ENCODE assay signal across 1 cellular context in the genomic region with DNA sequence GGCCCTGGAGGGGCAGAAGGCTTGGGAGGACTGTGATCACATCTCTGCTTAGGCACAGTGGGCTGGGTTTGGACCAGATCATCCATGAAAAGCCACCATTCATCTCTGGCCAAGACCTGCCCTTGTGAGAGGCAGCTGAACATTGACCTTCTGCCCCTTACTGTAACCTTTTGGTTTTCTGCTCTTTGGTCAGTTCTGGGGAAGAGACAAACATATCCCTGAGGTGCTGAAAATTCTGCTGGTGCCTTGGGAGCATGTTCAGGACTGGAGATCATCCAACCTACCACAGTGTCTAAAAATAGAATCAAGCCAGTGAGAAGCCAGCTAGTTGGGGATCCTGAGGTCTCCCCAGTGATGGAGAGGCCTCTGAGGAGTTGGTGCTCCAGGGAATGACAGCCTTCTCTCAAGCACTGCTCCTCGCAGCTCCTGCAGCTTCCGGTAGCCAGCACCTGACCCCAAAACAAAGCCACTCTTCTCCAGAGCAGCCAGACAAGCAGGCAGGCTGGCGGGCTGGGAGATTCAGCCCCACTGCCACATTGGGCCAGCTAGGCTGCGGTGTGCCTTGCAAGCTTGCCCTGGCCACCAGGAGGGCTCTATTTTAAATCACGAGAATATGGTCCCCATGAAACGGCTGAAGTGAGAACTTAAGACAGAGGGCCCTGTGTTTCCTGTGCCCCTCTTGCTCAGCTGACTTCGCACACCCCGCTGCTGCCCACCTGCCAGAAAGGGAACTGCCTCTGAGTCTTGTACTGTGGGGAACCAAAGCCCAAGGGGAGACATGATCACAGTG.
TF ChIP-seq lines count a peak whose summit lies in the region.

No MANE protein-coding gene starts in this region.

TF ChIP-seq in HepG2, 621 proteins besides CTCF, POLR2A, EP300 and RAD21 (continued from another document):
- TF ChIP-seq, protein P1, sequence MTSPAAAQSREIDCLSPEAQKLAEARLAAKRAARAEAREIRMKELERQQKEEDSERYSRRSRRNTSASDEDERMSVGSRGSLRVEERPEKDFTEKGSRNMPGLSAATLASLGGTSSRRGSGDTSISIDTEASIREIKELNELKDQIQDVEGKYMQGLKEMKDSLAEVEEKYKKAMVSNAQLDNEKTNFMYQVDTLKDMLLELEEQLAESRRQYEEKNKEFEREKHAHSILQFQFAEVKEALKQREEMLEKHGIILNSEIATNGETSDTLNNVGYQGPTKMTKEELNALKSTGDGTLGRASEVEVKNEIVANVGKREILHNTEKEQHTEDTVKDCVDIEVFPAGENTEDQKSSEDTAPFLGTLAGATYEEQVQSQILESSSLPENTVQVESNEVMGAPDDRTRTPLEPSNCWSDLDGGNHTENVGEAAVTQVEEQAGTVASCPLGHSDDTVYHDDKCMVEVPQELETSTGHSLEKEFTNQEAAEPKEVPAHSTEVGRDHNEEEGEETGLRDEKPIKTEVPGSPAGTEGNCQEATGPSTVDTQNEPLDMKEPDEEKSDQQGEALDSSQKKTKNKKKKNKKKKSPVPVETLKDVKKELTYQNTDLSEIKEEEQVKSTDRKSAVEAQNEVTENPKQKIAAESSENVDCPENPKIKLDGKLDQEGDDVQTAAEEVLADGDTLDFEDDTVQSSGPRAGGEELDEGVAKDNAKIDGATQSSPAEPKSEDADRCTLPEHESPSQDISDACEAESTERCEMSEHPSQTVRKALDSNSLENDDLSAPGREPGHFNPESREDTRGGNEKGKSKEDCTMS (CRISPR knock-in tag; conservative IDR thresholded peaks at IDR 0.05): no peak
- TF ChIP-seq, protein P2, sequence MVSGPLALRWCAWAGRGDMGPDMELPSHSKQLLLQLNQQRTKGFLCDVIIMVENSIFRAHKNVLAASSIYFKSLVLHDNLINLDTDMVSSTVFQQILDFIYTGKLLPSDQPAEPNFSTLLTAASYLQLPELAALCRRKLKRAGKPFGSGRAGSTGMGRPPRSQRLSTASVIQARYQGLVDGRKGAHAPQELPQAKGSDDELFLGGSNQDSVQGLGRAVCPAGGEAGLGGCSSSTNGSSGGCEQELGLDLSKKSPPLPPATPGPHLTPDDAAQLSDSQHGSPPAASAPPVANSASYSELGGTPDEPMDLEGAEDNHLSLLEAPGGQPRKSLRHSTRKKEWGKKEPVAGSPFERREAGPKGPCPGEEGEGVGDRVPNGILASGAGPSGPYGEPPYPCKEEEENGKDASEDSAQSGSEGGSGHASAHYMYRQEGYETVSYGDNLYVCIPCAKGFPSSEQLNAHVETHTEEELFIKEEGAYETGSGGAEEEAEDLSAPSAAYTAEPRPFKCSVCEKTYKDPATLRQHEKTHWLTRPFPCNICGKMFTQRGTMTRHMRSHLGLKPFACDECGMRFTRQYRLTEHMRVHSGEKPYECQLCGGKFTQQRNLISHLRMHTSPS (CRISPR knock-in tag; IDR thresholded peaks at IDR 0.05; ENCODE audit: low read depth): no peak
- TF ChIP-seq SP2 (CRISPR knock-in tag; IDR thresholded peaks at IDR 0.05) (no peak), CREB1 (IDR thresholded peaks at IDR 0.05) (no peak), CREB1 (CRISPR knock-in tag; IDR thresholded peaks at IDR 0.05) (no peak), IRF2 (CRISPR knock-in tag; IDR thresholded peaks at IDR 0.05) (no peak), ZNF121 (CRISPR knock-in tag; IDR thresholded peaks at IDR 0.05) (no peak), MEF2D (CRISPR knock-in tag; IDR thresholded peaks at IDR 0.05) (peak; percentile 86), ZC3H4 (CRISPR knock-in tag; IDR thresholded peaks at IDR 0.05; ENCODE audit: borderline replicate concordance) (no peak), FOXK1 (CRISPR knock-in tag; IDR thresholded peaks at IDR 0.05; ENCODE audit: borderline replicate concordance, low read depth) (no peak), HMG20B (CRISPR knock-in tag; conservative IDR thresholded peaks at IDR 0.05) (no peak), ZFP36 (IDR thresholded peaks at IDR 0.05; ENCODE audit: borderline replicate concordance, low read depth, low read length, partially characterized antibody) (no peak), MAFG (CRISPR knock-in tag; IDR thresholded peaks at IDR 0.05) (no peak), KMT2A (CRISPR knock-in tag; IDR thresholded peaks at IDR 0.05) (peak; percentile 47; the same call in 1 of the 2 replicates), RARA (CRISPR knock-in tag; IDR thresholded peaks at IDR 0.05) (peak; percentile 76), ZNF34 (CRISPR knock-in tag; IDR thresholded peaks at IDR 0.05; ENCODE audit: borderline replicate concordance) (no peak)
- TF ChIP-seq, protein P3, sequence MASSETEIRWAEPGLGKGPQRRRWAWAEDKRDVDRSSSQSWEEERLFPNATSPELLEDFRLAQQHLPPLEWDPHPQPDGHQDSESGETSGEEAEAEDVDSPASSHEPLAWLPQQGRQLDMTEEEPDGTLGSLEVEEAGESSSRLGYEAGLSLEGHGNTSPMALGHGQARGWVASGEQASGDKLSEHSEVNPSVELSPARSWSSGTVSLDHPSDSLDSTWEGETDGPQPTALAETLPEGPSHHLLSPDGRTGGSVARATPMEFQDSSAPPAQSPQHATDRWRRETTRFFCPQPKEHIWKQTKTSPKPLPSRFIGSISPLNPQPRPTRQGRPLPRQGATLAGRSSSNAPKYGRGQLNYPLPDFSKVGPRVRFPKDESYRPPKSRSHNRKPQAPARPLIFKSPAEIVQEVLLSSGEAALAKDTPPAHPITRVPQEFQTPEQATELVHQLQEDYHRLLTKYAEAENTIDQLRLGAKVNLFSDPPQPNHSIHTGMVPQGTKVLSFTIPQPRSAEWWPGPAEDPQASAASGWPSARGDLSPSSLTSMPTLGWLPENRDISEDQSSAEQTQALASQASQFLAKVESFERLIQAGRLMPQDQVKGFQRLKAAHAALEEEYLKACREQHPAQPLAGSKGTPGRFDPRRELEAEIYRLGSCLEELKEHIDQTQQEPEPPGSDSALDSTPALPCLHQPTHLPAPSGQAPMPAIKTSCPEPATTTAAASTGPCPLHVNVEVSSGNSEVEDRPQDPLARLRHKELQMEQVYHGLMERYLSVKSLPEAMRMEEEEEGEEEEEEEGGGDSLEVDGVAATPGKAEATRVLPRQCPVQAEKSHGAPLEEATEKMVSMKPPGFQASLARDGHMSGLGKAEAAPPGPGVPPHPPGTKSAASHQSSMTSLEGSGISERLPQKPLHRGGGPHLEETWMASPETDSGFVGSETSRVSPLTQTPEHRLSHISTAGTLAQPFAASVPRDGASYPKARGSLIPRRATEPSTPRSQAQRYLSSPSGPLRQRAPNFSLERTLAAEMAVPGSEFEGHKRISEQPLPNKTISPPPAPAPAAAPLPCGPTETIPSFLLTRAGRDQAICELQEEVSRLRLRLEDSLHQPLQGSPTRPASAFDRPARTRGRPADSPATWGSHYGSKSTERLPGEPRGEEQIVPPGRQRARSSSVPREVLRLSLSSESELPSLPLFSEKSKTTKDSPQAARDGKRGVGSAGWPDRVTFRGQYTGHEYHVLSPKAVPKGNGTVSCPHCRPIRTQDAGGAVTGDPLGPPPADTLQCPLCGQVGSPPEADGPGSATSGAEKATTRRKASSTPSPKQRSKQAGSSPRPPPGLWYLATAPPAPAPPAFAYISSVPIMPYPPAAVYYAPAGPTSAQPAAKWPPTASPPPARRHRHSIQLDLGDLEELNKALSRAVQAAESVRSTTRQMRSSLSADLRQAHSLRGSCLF (CRISPR knock-in tag; IDR thresholded peaks at IDR 0.05; ENCODE audit: borderline replicate concordance): no peak
- TF ChIP-seq, protein P4, sequence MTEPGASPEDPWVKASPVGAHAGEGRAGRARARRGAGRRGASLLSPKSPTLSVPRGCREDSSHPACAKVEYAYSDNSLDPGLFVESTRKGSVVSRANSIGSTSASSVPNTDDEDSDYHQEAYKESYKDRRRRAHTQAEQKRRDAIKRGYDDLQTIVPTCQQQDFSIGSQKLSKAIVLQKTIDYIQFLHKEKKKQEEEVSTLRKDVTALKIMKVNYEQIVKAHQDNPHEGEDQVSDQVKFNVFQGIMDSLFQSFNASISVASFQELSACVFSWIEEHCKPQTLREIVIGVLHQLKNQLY (CRISPR knock-in tag; IDR thresholded peaks at IDR 0.05): 0 out of 2 replicates have a peak, but pooled peaks have one; percentile 62
- TF ChIP-seq, protein P5, sequence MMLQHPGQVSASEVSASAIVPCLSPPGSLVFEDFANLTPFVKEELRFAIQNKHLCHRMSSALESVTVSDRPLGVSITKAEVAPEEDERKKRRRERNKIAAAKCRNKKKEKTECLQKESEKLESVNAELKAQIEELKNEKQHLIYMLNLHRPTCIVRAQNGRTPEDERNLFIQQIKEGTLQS (CRISPR knock-in tag; IDR thresholded peaks at IDR 0.05): no peak
- TF ChIP-seq, protein P6, sequence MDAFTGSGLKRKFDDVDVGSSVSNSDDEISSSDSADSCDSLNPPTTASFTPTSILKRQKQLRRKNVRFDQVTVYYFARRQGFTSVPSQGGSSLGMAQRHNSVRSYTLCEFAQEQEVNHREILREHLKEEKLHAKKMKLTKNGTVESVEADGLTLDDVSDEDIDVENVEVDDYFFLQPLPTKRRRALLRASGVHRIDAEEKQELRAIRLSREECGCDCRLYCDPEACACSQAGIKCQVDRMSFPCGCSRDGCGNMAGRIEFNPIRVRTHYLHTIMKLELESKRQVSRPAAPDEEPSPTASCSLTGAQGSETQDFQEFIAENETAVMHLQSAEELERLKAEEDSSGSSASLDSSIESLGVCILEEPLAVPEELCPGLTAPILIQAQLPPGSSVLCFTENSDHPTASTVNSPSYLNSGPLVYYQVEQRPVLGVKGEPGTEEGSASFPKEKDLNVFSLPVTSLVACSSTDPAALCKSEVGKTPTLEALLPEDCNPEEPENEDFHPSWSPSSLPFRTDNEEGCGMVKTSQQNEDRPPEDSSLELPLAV (CRISPR knock-in tag; conservative IDR thresholded peaks at IDR 0.05; ENCODE audit: low read depth): no peak
- TF ChIP-seq, protein P7, sequence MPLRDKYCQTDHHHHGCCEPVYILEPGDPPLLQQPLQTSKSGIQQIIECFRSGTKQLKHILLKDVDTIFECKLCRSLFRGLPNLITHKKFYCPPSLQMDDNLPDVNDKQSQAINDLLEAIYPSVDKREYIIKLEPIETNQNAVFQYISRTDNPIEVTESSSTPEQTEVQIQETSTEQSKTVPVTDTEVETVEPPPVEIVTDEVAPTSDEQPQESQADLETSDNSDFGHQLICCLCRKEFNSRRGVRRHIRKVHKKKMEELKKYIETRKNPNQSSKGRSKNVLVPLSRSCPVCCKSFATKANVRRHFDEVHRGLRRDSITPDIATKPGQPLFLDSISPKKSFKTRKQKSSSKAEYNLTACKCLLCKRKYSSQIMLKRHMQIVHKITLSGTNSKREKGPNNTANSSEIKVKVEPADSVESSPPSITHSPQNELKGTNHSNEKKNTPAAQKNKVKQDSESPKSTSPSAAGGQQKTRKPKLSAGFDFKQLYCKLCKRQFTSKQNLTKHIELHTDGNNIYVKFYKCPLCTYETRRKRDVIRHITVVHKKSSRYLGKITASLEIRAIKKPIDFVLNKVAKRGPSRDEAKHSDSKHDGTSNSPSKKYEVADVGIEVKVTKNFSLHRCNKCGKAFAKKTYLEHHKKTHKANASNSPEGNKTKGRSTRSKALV (CRISPR knock-in tag; IDR thresholded peaks at IDR 0.05): no peak
- TF ChIP-seq, protein P8, sequence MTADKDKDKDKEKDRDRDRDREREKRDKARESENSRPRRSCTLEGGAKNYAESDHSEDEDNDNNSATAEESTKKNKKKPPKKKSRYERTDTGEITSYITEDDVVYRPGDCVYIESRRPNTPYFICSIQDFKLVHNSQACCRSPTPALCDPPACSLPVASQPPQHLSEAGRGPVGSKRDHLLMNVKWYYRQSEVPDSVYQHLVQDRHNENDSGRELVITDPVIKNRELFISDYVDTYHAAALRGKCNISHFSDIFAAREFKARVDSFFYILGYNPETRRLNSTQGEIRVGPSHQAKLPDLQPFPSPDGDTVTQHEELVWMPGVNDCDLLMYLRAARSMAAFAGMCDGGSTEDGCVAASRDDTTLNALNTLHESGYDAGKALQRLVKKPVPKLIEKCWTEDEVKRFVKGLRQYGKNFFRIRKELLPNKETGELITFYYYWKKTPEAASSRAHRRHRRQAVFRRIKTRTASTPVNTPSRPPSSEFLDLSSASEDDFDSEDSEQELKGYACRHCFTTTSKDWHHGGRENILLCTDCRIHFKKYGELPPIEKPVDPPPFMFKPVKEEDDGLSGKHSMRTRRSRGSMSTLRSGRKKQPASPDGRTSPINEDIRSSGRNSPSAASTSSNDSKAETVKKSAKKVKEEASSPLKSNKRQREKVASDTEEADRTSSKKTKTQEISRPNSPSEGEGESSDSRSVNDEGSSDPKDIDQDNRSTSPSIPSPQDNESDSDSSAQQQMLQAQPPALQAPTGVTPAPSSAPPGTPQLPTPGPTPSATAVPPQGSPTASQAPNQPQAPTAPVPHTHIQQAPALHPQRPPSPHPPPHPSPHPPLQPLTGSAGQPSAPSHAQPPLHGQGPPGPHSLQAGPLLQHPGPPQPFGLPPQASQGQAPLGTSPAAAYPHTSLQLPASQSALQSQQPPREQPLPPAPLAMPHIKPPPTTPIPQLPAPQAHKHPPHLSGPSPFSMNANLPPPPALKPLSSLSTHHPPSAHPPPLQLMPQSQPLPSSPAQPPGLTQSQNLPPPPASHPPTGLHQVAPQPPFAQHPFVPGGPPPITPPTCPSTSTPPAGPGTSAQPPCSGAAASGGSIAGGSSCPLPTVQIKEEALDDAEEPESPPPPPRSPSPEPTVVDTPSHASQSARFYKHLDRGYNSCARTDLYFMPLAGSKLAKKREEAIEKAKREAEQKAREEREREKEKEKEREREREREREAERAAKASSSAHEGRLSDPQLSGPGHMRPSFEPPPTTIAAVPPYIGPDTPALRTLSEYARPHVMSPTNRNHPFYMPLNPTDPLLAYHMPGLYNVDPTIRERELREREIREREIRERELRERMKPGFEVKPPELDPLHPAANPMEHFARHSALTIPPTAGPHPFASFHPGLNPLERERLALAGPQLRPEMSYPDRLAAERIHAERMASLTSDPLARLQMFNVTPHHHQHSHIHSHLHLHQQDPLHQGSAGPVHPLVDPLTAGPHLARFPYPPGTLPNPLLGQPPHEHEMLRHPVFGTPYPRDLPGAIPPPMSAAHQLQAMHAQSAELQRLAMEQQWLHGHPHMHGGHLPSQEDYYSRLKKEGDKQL (CRISPR knock-in tag; IDR thresholded peaks at IDR 0.05; ENCODE audit: low read depth): no peak
TF ChIP-seq in HepG2: peak in this region for 92.
